Comparison of ENCODE assay signal across 8 cellular contexts in genomic region chr16:85330694-85331188, GRCh38.
DNase-seq lines count a peak whose midpoint lies in the region; ATAC-seq and TF ChIP-seq lines count a peak whose summit lies in the region.

No MANE protein-coding gene starts in this region.

- CTCF ChIA-PET in activated CD4-positive, alpha-beta T cell treated with anti-CD3 and anti-CD28 coated beads, Interleukin-2, amount 10 ng/mL, durations not matched to agents 7 days and 5 days (lab: Charles Lee) = interaction anchor here (0.9 to 1.7 kb wide), 6 partner anchors 12 to 98 kb away, joined by 3 to 5 read pairs (median 4); no protein-coding TSS in a partner anchor
- CTCF ChIA-PET in SK-N-SH (lab: Yijun Ruan, JAX) = interaction anchor here (0.6 to 2.9 kb wide), 22 partner anchors 10 to 387 kb away, joined by 3 to 16 read pairs (median 4); no protein-coding TSS in a partner anchor

- no peak for TF ChIP-seq EP300 in SK-N-SH (IDR thresholded peaks at IDR 0.05; ENCODE audit: borderline replicate concordance in 1 of 2, low read depth in 1 of 2, low read length in 1 of 2)

- TF ChIP-seq RAD21 in SK-N-SH (IDR thresholded peaks at IDR 0.05; ENCODE audit: low read length) = peak; percentile 52

- H3K27me3 Mint-ChIP-seq in activated CD4-positive, alpha-beta T cell treated with anti-CD3 and anti-CD28 coated beads, Interleukin-2, amount 10 ng/mL, durations not matched to agents 7 days and 5 days = peaks cover 8% of the 10 kb centered on the region
- peaks cover 24% of the 10 kb centered on the region for H3K27me3 Mint-ChIP-seq in activated T-helper 17 cell treated with anti-CD3 and anti-CD28 coated beads, Interleukin-2, amount 50 U/mL, for 72 hours

- H3K27ac ChIP-seq in SK-N-SH (ENCODE audit: low read depth in 2 of 2, low read length in 1 of 2) = peak overlapping the region in 1 of 2 experiments; percentile 85; a peak in 2 of 4 replicates
- H3K27ac ChIP-seq in trophoblast cell (ENCODE audit: low read depth, low read length) = peak overlapping the region; percentile 21

- H3K18ac ChIP-seq in trophoblast cell (ENCODE audit: low read length) = no peak overlapping the region

- H4K8ac ChIP-seq in trophoblast cell (ENCODE audit: low read depth, low read length) = no peak overlapping the region

- peaks cover 14% of the 10 kb centered on the region for H3K4me1 Mint-ChIP-seq in activated CD4-positive, alpha-beta T cell treated with anti-CD3 and anti-CD28 coated beads, Interleukin-2, amount 10 ng/mL, durations not matched to agents 7 days and 5 days
- peaks cover 3% of the 10 kb centered on the region for H3K4me1 Mint-ChIP-seq in activated T-helper 17 cell treated with anti-CD3 and anti-CD28 coated beads, Interleukin-2, amount 50 U/mL, for 72 hours

- ATAC-seq in activated T-helper 17 cell treated with anti-CD3 and anti-CD28 coated beads, Interleukin-2, amount 50 U/mL, for 72 hours (replicated peaks) = no peak

- POLR2A ChIA-PET in activated CD4-positive, alpha-beta T cell treated with anti-CD3 and anti-CD28 coated beads, Interleukin-2, amount 10 ng/mL, durations not matched to agents 7 days and 5 days (lab: Charles Lee) = interaction anchor here (0.5 to 0.6 kb wide), 2 partner anchors 125 to 808 kb away, joined by 4 read pairs; no protein-coding TSS in a partner anchor
- POLR2A ChIA-PET in SK-N-SH (lab: Yijun Ruan, JAX) = no interaction called here

- H2AFZ ChIP-seq in SK-N-SH (ENCODE audit: low read depth) (no peak overlapping the region), trophoblast cell (ENCODE audit: insufficient read depth, low read length, poor library complexity) (no peak overlapping the region)

- H3K27me3 ChIP-seq in SK-N-SH (ENCODE audit: insufficient read depth) (no peaks in the 10 kb centered on the region), trophoblast cell (ENCODE audit: insufficient read depth, low read length) (no peaks in the 10 kb centered on the region)

- H3K79me2 ChIP-seq in SK-N-SH (ENCODE audit: insufficient read depth) (no peaks in the 10 kb centered on the region), trophoblast cell (ENCODE audit: control insufficient read depth, insufficient read depth, low read length, poor library complexity) (peaks cover 2% of the 10 kb centered on the region)

- TF ChIP-seq CTCF in SK-N-SH (IDR thresholded peaks at IDR 0.05) = peak; percentile 61

- H3K4me3 Mint-ChIP-seq in activated CD4-positive, alpha-beta T cell treated with anti-CD3 and anti-CD28 coated beads, Interleukin-2, amount 10 ng/mL, durations not matched to agents 7 days and 5 days = no peak overlapping the region
- H3K4me3 Mint-ChIP-seq in activated T-helper 17 cell treated with anti-CD3 and anti-CD28 coated beads, Interleukin-2, amount 50 U/mL, for 72 hours = no peak overlapping the region

- no peak overlapping the region for H4K12ac ChIP-seq in trophoblast cell (ENCODE audit: low read depth, low read length)

- H3K27ac Mint-ChIP-seq in activated CD4-positive, alpha-beta T cell treated with anti-CD3 and anti-CD28 coated beads, Interleukin-2, amount 10 ng/mL, durations not matched to agents 7 days and 5 days = no peak overlapping the region
- H3K27ac Mint-ChIP-seq in activated T-helper 17 cell treated with anti-CD3 and anti-CD28 coated beads, Interleukin-2, amount 50 U/mL, for 72 hours = no peak overlapping the region

- no peak overlapping the region for H2BK12ac ChIP-seq in trophoblast cell (ENCODE audit: low read length)

- peaks cover 19% of the 10 kb centered on the region for H3K79me1 ChIP-seq in trophoblast cell (ENCODE audit: low read length)

- H2AK5ac ChIP-seq in trophoblast cell (ENCODE audit: low read length) = no peak overlapping the region

- no peaks in the 10 kb centered on the region for H3K36me3 Mint-ChIP-seq in activated CD4-positive, alpha-beta T cell treated with anti-CD3 and anti-CD28 coated beads, Interleukin-2, amount 10 ng/mL, durations not matched to agents 7 days and 5 days (ENCODE audit: low read depth)
- no peaks in the 10 kb centered on the region for H3K36me3 Mint-ChIP-seq in activated T-helper 17 cell treated with anti-CD3 and anti-CD28 coated beads, Interleukin-2, amount 50 U/mL, for 72 hours (ENCODE audit: low read depth)

- peaks cover 9% of the 10 kb centered on the region; the same call in 1 of the 2 replicates for H4K20me1 ChIP-seq in SK-N-SH (ENCODE audit: insufficient read depth)

- H3K9ac ChIP-seq in SK-N-SH = no peak overlapping the region
- no peak overlapping the region for H3K9ac ChIP-seq in trophoblast cell (ENCODE audit: low read length)

- H3K9me3 ChIP-seq in SK-N-SH (no peaks in the 10 kb centered on the region), trophoblast cell (ENCODE audit: insufficient read depth, low read depth, low read length) (no peaks in the 10 kb centered on the region)

- peak overlapping the region; percentile 79 for H4K91ac ChIP-seq in trophoblast cell (ENCODE audit: low read depth, low read length)

- H3K14ac ChIP-seq in trophoblast cell (ENCODE audit: low read length) = no peak overlapping the region

- H3K4ac ChIP-seq in trophoblast cell (ENCODE audit: low read depth, low read length) = no peak overlapping the region

- H3K4me1 ChIP-seq in SK-N-SH (ENCODE audit: control insufficient read depth in 1 of 2, insufficient read depth in 2 of 2, low read depth in 1 of 2, low read length in 1 of 2) (peaks cover 12 to 43% of the 10 kb centered on the region in 2 experiments; a peak in 2 of 4 replicates), trophoblast cell (ENCODE audit: control insufficient read depth in 1 of 2, insufficient read depth in 2 of 2, low read length in 2 of 2) (peaks cover 52 to 54% of the 10 kb centered on the region in 2 experiments)

- peak; percentile 35 for DNase-seq in activated CD4-positive, alpha-beta T cell treated with anti-CD3 and anti-CD28 coated beads, Interleukin-2, amount 10 ng/mL, durations not matched to agents 7 days and 5 days
- DNase-seq in activated CD4-positive, alpha-beta T cell treated with anti-CD3 and anti-CD28 coated beads, Interleukin-2, amount 50 U/mL, for 48 hours = no peak
- peak; percentile 70 for DNase-seq in Jurkat, Clone E6-1 (ENCODE audit: low read depth, low spot score)
- DNase-seq in SK-N-SH (peak; percentile 80), fibroblast of peridontal ligament (ENCODE audit: extremely low read depth) (peak; percentile 90), trophoblast cell (peak; percentile 27 to 63)
- DNase-seq in stimulated activated CD4-positive, alpha-beta T cell treated with anti-CD3 and anti-CD28 coated beads, Interleukin-1b, Interleukin-23, amount 100 ng/mL, for 48 hours = no peak

- H3K9me2 ChIP-seq in SK-N-SH = no peaks in the 10 kb centered on the region

- H3K4me3 ChIP-seq in Jurkat, Clone E6-1 (ENCODE audit: low read length) = no peak overlapping the region
- H3K4me3 ChIP-seq in SK-N-SH (ENCODE audit: low read depth in 2 of 2, low read length in 1 of 2) (no peak overlapping the region), trophoblast cell (ENCODE audit: low read depth, low read length) (no peak overlapping the region)

- no peak overlapping the region for H3K23ac ChIP-seq in trophoblast cell (ENCODE audit: low read length)

- no peaks in the 10 kb centered on the region for H3K9me3 Mint-ChIP-seq in activated CD4-positive, alpha-beta T cell treated with anti-CD3 and anti-CD28 coated beads, Interleukin-2, amount 10 ng/mL, durations not matched to agents 7 days and 5 days
- no peaks in the 10 kb centered on the region for H3K9me3 Mint-ChIP-seq in activated T-helper 17 cell treated with anti-CD3 and anti-CD28 coated beads, Interleukin-2, amount 50 U/mL, for 72 hours

- H3K4me2 ChIP-seq in SK-N-SH (no peak overlapping the region), trophoblast cell (ENCODE audit: low read length) (peak overlapping the region; percentile 21)

- WGBS in SK-N-SH (ENCODE audit: low lambda C conversion rate) = 49% methylated on average over 6 of the region's 6 CpGs
- no CpG with 5 or more reads among the region's 6 CpGs for WGBS in trophoblast cell (ENCODE audit: extremely low coverage, insufficient coverage, insufficient read length)

- no peak overlapping the region for H2BK5ac ChIP-seq in trophoblast cell (ENCODE audit: low read depth, low read length, poor library complexity)

- H2BK120ac ChIP-seq in trophoblast cell (ENCODE audit: insufficient read depth, low read length, poor library complexity) = no peak overlapping the region

- H3K36me3 ChIP-seq in SK-N-SH (replicated peaks in 1 of 2; ENCODE audit: control insufficient read depth in 1 of 2, insufficient read depth in 2 of 2, low read length in 1 of 2) (no peaks in the 10 kb centered on the region), trophoblast cell (ENCODE audit: control insufficient read depth in 1 of 2, insufficient read depth in 2 of 2, low read length in 2 of 2) (no peaks in the 10 kb centered on the region)

- H3F3A ChIP-seq in SK-N-SH (replicated peaks; ENCODE audit: insufficient read depth) = peaks cover 6% of the 10 kb centered on the region

TF ChIP-seq in SK-N-SH, 30 proteins besides CTCF, POLR2A, EP300 and RAD21:
- TF ChIP-seq GATA2 (CRISPR knock-in tag; IDR thresholded peaks at IDR 0.05) = no peak
- no peak for TF ChIP-seq EZH2phosphoT487 (IDR thresholded peaks at IDR 0.05; ENCODE audit: borderline replicate concordance, low read depth)
- TF ChIP-seq ELF1 (IDR thresholded peaks at IDR 0.05) = no peak
- TF ChIP-seq POLR2AphosphoS5 (IDR thresholded peaks at IDR 0.05; ENCODE audit: low read depth, low read length) = no peak
- no peak for TF ChIP-seq NFIC (IDR thresholded peaks at IDR 0.05; ENCODE audit: borderline replicate concordance)
- peak; percentile 90 for TF ChIP-seq MXI1 (IDR thresholded peaks at IDR 0.05; ENCODE audit: low read depth, low read length)
- peak; percentile 51 for TF ChIP-seq SMC3 (IDR thresholded peaks at IDR 0.05; ENCODE audit: low read depth, low read length)
- TF ChIP-seq TEAD4 (IDR thresholded peaks at IDR 0.05; ENCODE audit: borderline replicate concordance, insufficient read depth) = no peak
- no peak for TF ChIP-seq FOXJ3 (CRISPR knock-in tag; IDR thresholded peaks at IDR 0.05)
- TF ChIP-seq MAX (IDR thresholded peaks at IDR 0.05; ENCODE audit: low read depth) = peak; percentile 85
- TF ChIP-seq CHD2 (IDR thresholded peaks at IDR 0.05; ENCODE audit: low read length, partially characterized antibody) = no peak
- 0 out of 2 replicates have a peak, but pooled peaks have one; percentile 24 for TF ChIP-seq RCOR1 (IDR thresholded peaks at IDR 0.05; ENCODE audit: low read length)
- TF ChIP-seq YY1 (IDR thresholded peaks at IDR 0.05; ENCODE audit: low read depth) = no peak

Comparison
In these comparisons a context has a peak if more than half of its experiments do, and no peak if none do; other contexts are left out.
1. DNase-seq: peak in activated CD4-positive, alpha-beta T cell treated with anti-CD3 and anti-CD28 coated beads, Interleukin-2, amount 10 ng/mL, durations not matched to agents 7 days and 5 days (single experiment), Jurkat, Clone E6-1 (single experiment), SK-N-SH (single experiment), fibroblast of peridontal ligament (single experiment) and trophoblast cell (2 of 2); none in activated CD4-positive, alpha-beta T cell treated with anti-CD3 and anti-CD28 coated beads, Interleukin-2, amount 50 U/mL, for 48 hours (0 of 2) and stimulated activated CD4-positive, alpha-beta T cell treated with anti-CD3 and anti-CD28 coated beads, Interleukin-1b, Interleukin-23, amount 100 ng/mL, for 48 hours (single experiment).